In the genomic region with DNA sequence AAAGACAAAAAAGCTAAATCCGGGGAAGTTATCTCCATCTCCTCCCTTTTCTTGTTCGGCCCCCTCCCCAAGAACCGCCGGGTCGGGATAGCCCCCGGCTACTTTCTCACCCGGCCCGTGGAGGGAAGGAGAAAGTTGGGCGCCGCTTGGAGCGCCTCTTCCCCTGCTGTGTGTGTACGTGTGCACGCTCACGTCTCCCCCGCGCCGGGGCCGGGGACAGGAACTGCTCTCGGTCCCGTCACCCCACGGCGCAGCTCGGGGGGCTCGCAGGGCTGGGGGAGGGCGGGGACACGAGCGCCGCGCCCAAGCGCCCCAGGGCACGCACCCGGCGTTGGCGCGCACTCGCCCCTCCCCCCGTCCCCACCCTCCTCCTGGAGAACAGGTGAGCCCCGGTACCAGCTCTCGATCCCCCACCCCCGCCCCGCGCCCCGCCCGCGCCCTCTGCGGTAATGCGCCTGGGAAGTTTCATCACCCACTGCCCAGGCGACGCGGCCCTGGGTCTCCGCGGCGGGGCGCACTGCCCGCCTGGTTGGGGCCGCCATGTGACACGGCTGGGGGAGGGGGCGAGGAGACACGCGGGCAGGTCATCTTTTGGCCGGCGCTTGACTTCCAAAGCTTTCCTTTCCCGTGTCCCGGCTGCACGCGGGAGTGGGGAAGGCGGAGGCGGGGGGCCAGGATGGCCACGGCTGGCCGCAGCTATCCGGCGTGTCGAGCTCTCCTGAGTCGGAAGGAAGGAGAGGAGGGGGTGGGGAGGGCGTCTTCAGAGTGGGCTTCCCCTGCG, we compare ENCODE assay signal across 8 cellular contexts. TPM values are rescaled to one million over a fixed set of nuclear protein-coding genes. Genes with fewer than 3 reads are reported as not detected.
DNase-seq lines count a peak whose midpoint lies in the region; ATAC-seq, FAIRE-seq and TF ChIP-seq lines count a peak whose summit lies in the region.

No MANE protein-coding gene starts in this region.

- ATAC-seq in activated naive CD4-positive, alpha-beta T cell treated with anti-CD3 and anti-CD28 coated beads, Interleukin-2, amount 50 U/mL, for 72 hours, result peak; percentile 10 to 75
- no peak for ATAC-seq in GM18873 (IDR thresholded peaks at IDR 0.05; ENCODE audit: low FRiP score, unreplicated experiment)

- H3K9me3 Mint-ChIP-seq in activated naive CD4-positive, alpha-beta T cell treated with anti-CD3 and anti-CD28 coated beads, Interleukin-2, amount 50 U/mL, for 72 hours, result no peaks in the 10 kb centered on the region

- H3K4me1 ChIP-seq in KMS-11 (ENCODE audit: low read depth, poor library complexity, severe bottlenecking), result peaks cover 4% of the 10 kb centered on the region
- peaks cover 3 to 20% of the 10 kb centered on the region in 2 donors for H3K4me1 ChIP-seq in kidney (ENCODE audit: control insufficient read depth in 1 of 2, insufficient read depth in 1 of 2, low read depth in 1 of 2, low read length in 2 of 2)
- H3K4me1 ChIP-seq in stomach, result peaks cover 34 to 49% (median 42%) of the 10 kb centered on the region in 4 donors

- no peaks in the 10 kb centered on the region for H3K79me2 ChIP-seq in KMS-11 (ENCODE audit: insufficient read depth, low read depth)

- intact Hi-C loops in kidney (cut with DNase I), result loop anchor here (5.0 kb wide), 1 partner anchor 37 kb away; no protein-coding TSS in a partner anchor
- intact Hi-C loops in stomach (cut with DNase I; ENCODE audit: low total_unique reads), result loop anchor here (5.0 kb wide), 1 partner anchor 37 kb away; no protein-coding TSS in a partner anchor

- no peaks in the 10 kb centered on the region for H4K20me1 ChIP-seq in KMS-11 (ENCODE audit: insufficient read depth)

- H3K36me3 ChIP-seq in KMS-11 (ENCODE audit: insufficient read depth) (no peaks in the 10 kb centered on the region), kidney (ENCODE audit: control insufficient read depth in 1 of 2, insufficient read depth in 2 of 2, low read length in 2 of 2) (no peaks in the 10 kb centered on the region), stomach (no peaks in the 10 kb centered on the region)

- TF ChIP-seq EP300 in stomach (IDR thresholded peaks at IDR 0.05), result no peak

- no peaks in the 10 kb centered on the region for H3K9me3 ChIP-seq in kidney (ENCODE audit: control insufficient read depth in 1 of 2, low read length in 2 of 2)
- no peaks in the 10 kb centered on the region for H3K9me3 ChIP-seq in stomach

- H3K36me3 Mint-ChIP-seq in activated naive CD4-positive, alpha-beta T cell treated with anti-CD3 and anti-CD28 coated beads, Interleukin-2, amount 50 U/mL, for 72 hours, result peaks cover 22 to 54% of the 10 kb centered on the region in 2 donors

- H3K27ac ChIP-seq in KMS-11, result no peak overlapping the region; the same call in 1 of the 2 replicates
- no peak overlapping the region for H3K27ac ChIP-seq in kidney (ENCODE audit: low read depth in 2 of 2, low read length in 2 of 2)
- H3K27ac ChIP-seq in stomach, result peak overlapping the region in 1 of 5 donors; percentile 51

- DNase-seq in AG20443 (ENCODE audit: low spot score) (peak; percentile 34), kidney (no peak), stomach (no peak), frontal cortex (ENCODE audit: low spot score in 2 of 2) (no peak)
- peak in 1 of 2 donors; percentile 71 for DNase-seq in activated naive CD4-positive, alpha-beta T cell treated with anti-CD3 and anti-CD28 coated beads, Interleukin-2, amount 50 U/mL, for 72 hours (ENCODE audit: low spot score in 2 of 2)

- peak overlapping the region; percentile 84 for H3K4me2 ChIP-seq in KMS-11

- TF ChIP-seq POLR2A in GM19099 (IDR thresholded peaks at IDR 0.05; ENCODE audit: extremely low read depth, insufficient read length, low read depth) (peak; percentile 12), stomach (IDR thresholded peaks at IDR 0.05) (no peak)

- FAIRE-seq in kidney (lab: Jason Lieb, UNC), result no peak
- FAIRE-seq in frontal cortex (lab: Jason Lieb, UNC), result no peak

- H3K4me3 ChIP-seq in KMS-11 (IDR thresholded peaks at IDR 0.05; ENCODE audit: insufficient read depth, low read depth, low read length) (no peak overlapping the region), kidney (ENCODE audit: low read length in 2 of 2) (peak overlapping the region; percentile 56 to 58), stomach (peak overlapping the region; percentile 41 to 55 (median 46))

- no peak for TF ChIP-seq CTCF in KMS-11 (conservative IDR thresholded peaks at IDR 0.05; ENCODE audit: low read depth, low read length)
- no peak for TF ChIP-seq CTCF in kidney (IDR thresholded peaks at IDR 0.05; ENCODE audit: borderline replicate concordance, extremely low read depth, insufficient read depth)
- TF ChIP-seq CTCF in stomach (IDR thresholded peaks at IDR 0.05), result no peak

- H3K9ac ChIP-seq in KMS-11 (peak overlapping the region; percentile 61; the same call in 1 of the 2 replicates), kidney (ENCODE audit: low read length in 2 of 2) (no peak overlapping the region)

- WGBS in stomach, 5 donors, result 2 to 4% (median 4%) methylated on average over 17 to 76 of the region's 76 CpGs

- H3K27me3 ChIP-seq in KMS-11 (ENCODE audit: insufficient read depth, low read depth), result no peaks in the 10 kb centered on the region
- peaks cover 13 to 81% (median 41%) of the 10 kb centered on the region in 3 donors for H3K27me3 ChIP-seq in stomach

- H3K27ac Mint-ChIP-seq in activated naive CD4-positive, alpha-beta T cell treated with anti-CD3 and anti-CD28 coated beads, Interleukin-2, amount 50 U/mL, for 72 hours, result peak overlapping the region in 1 of 2 donors; percentile 98

- peak overlapping the region; percentile 90 for H2AFZ ChIP-seq in KMS-11 (ENCODE audit: low read depth)

RNA-seq across cellular contexts. Expression of a gene that starts 1.3 kb away (rescaled TPM):
- 10 to 100 TPM in 1 of 2 donors, 1 to 10 TPM in 1; 4.2 to 39.5 TPM for total RNA-seq in activated naive CD4-positive, alpha-beta T cell treated with anti-CD3 and anti-CD28 coated beads, Interleukin-2, amount 50 U/mL, for 72 hours
- total RNA-seq in kidney (2.7 TPM), stomach (1 to 10 TPM in 2 of 5 donors, under 1 TPM in 2, not detected in 1; 0.29 to 2.6 (median 1.6) TPM), frontal cortex (0.82 TPM)
- polyA plus RNA-seq in kidney (ENCODE audit: insufficient read depth, low read depth, low replicate concordance) (2.1 TPM), stomach (1 to 10 TPM in 1 of 3 donors, under 1 TPM in 2; 0.15 to 1.6 (median 0.62) TPM)
